27 cellular contexts compared by ENCODE assay signal in the genomic region with DNA sequence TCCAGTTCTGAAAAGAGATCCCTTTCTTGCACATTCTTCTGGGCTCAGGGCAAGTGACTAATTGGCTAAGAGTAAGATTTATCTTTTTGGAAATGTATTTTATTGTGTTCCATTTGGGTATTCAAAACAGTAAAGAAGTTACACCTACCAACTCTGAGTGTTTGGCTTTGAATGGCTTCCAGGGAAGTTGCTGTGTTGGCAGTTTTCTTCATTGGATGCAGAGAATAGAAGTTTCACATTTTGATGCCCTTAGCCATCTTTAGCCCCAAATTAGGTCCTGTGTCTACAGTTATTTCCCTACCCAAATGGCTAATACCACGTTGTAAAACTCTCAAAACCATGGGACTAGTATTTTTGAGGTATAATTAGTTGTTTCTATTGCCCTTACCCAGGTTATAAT.
"Had no signal": no experiment of that assay in that cellular context is flagged by ENCODE, and none has a peak within 500 bp of the region (broad histone marks: within the 10 kb centered on the region; RNA-seq: fewer than 3 reads in every experiment).

No MANE protein-coding gene starts in this region.

- ATAC-seq: effector memory CD8-positive, alpha-beta T cell; esophagus mucosa; gastrocnemius medialis; heart right ventricle; left cardiac atrium; left lung; left ventricle myocardium superior; lower lobe of right lung; mucosa of descending colon had no signal

- H3K4me3 ChIP-seq: colonic mucosa, esophagus squamous epithelium, gastrocnemius medialis, heart right ventricle, left lung, lower lobe of right lung, mucosa of descending colon had no signal

- H3K4me3 Mint-ChIP-seq: dendritic cell treated with granulocyte-macrophage colony-stimulating factor and Interleukin-4, amounts not matched to agents 40 ng/mL and 50 ng/mL, for 4 days; effector memory CD8-positive, alpha-beta T cell; endodermal cell; mesothelial cell of epicardium had no signal

- FAIRE-seq: endometrium, islet of Langerhans, keratinocyte had no signal

- H3K4me1 Mint-ChIP-seq: endodermal cell, mesothelial cell of epicardium had no signal

- H3K9me3 Mint-ChIP-seq: dendritic cell treated with granulocyte-macrophage colony-stimulating factor and Interleukin-4, amounts not matched to agents 40 ng/mL and 50 ng/mL, for 4 days; effector memory CD8-positive, alpha-beta T cell had no signal

- H3K27ac Mint-ChIP-seq: dendritic cell treated with granulocyte-macrophage colony-stimulating factor and Interleukin-4, amounts not matched to agents 40 ng/mL and 50 ng/mL, for 4 days; effector memory CD8-positive, alpha-beta T cell; endodermal cell; mesothelial cell of epicardium had no signal

- H3K27ac ChIP-seq: colonic mucosa, epithelial cell of prostate, esophagus squamous epithelium, gastrocnemius medialis, heart right ventricle, left lung, lower lobe of right lung had no signal

- H3K36me3 Mint-ChIP-seq: mesothelial cell of epicardium had no signal

- H3K36me3 ChIP-seq: colonic mucosa, esophagus squamous epithelium, gastrocnemius medialis, heart right ventricle, left lung, lower lobe of right lung had no signal

- H3K9me3 ChIP-seq: colonic mucosa, esophagus squamous epithelium, gastrocnemius medialis, heart right ventricle, left lung, lower lobe of right lung, mucosa of descending colon had no signal

- DNase-seq: colonic mucosa; cortex of kidney; effector CD8-positive, alpha-beta T cell; effector memory CD8-positive, alpha-beta T cell; endodermal cell; erythroblast; esophagus squamous epithelium; foreskin fibroblast; foreskin melanocyte; gastrocnemius medialis; glutamatergic neuron; head of caudate nucleus; heart right ventricle; hippocampal formation; left cardiac atrium; left lung; left ventricle myocardium superior; lower lobe of right lung; mesenchymal stem cell; mucosa of descending colon had no signal

- H3K27me3 ChIP-seq: colonic mucosa, esophagus squamous epithelium, gastrocnemius medialis, left lung had no signal

- H3K4me1 ChIP-seq: colonic mucosa, esophagus squamous epithelium, gastrocnemius medialis, heart right ventricle, left lung, lower lobe of right lung had no signal
